Comparison of ENCODE assay signal across 11 cellular contexts in genomic region chr4:147846318-147847135, GRCh38.
DNase-seq lines count a peak whose midpoint lies in the region; ATAC-seq, FAIRE-seq and TF ChIP-seq lines count a peak whose summit lies in the region.
"Had no signal": no experiment of that assay in that cellular context is flagged by ENCODE, and none has a peak within 500 bp of the region (broad histone marks: within the 10 kb centered on the region; RNA-seq: fewer than 3 reads in every experiment).

No MANE protein-coding gene starts in this region.

- no peak overlapping the region for H3K27ac Mint-ChIP-seq in activated T-helper 1 cell treated with anti-CD3 and anti-CD28 coated beads, Interleukin-12 subunit alpha, Interleukin-12 subunit beta, Interleukin-2, Interleukin-4 antibody, amounts not matched to agents 30 ng/mL and 10 ng/mL and 1 ng/mL, durations not matched to agents 14 hours and 24 hours and 36 hours
- H3K27ac Mint-ChIP-seq: activated naive CD8-positive, alpha-beta T cell; stimulated activated naive B cell treated with anti-CD40 and anti-IgM and Interleukin-4, amounts not matched to agents 10 μg/mL and 1 μg/mL and 100 μg/mL, for 72 hours had no signal

- no peak for TF ChIP-seq CTCF in colonic mucosa (IDR thresholded peaks at IDR 0.05)

- ATAC-seq in GM19043 (IDR thresholded peaks at IDR 0.05; ENCODE audit: low read depth, unreplicated experiment) = peak; percentile 57
- ATAC-seq in HG02938 (IDR thresholded peaks at IDR 0.05; ENCODE audit: unreplicated experiment) = peak; percentile 68

- FAIRE-seq in GM12891 (lab: Jason Lieb, UNC) = no peak

- TF ChIP-seq POLR2A in GM12891 (IDR thresholded peaks at IDR 0.05; ENCODE audit: low read depth, low read length) (no peak), erythroblast (IDR thresholded peaks at IDR 0.05; ENCODE audit: low read length) (no peak)

- no peak overlapping the region for H3K9ac ChIP-seq in colonic mucosa (ENCODE audit: low read depth in 2 of 2, low read length in 2 of 2)
- H3K9ac ChIP-seq: parathyroid adenoma had no signal

- no peaks in the 10 kb centered on the region for H3K4me1 ChIP-seq in colonic mucosa
- H3K4me1 ChIP-seq: parathyroid adenoma had no signal

- H3K27ac ChIP-seq in colonic mucosa = no peak overlapping the region
- H3K27ac ChIP-seq: parathyroid adenoma had no signal

- H3K4me3 Mint-ChIP-seq in activated T-helper 1 cell treated with anti-CD3 and anti-CD28 coated beads, Interleukin-12 subunit alpha, Interleukin-12 subunit beta, Interleukin-2, Interleukin-4 antibody, amounts not matched to agents 30 ng/mL and 10 ng/mL and 1 ng/mL, durations not matched to agents 14 hours and 24 hours and 36 hours = no peak overlapping the region
- H3K4me3 Mint-ChIP-seq: activated naive CD8-positive, alpha-beta T cell; stimulated activated naive B cell treated with anti-CD40 and anti-IgM and Interleukin-4, amounts not matched to agents 10 μg/mL and 1 μg/mL and 100 μg/mL, for 72 hours had no signal

- no peaks in the 10 kb centered on the region for H3K36me3 ChIP-seq in colonic mucosa

- H3K4me3 ChIP-seq in colonic mucosa = no peak overlapping the region

- no peak for DNase-seq in GM12891 (ENCODE audit: insufficient read length, low spot score)
- peak; percentile 33 for DNase-seq in activated T-helper 1 cell treated with anti-CD3 and anti-CD28 coated beads, Interleukin-12 subunit alpha, Interleukin-12 subunit beta, Interleukin-2, Interleukin-4 antibody, amounts not matched to agents 30 ng/mL and 10 ng/mL and 1 ng/mL, durations not matched to agents 14 hours and 24 hours and 36 hours (ENCODE audit: low spot score)
- no peak for DNase-seq in erythroblast (lab: John Stamatoyannopoulos, UW)
- no peak for DNase-seq in colonic mucosa
- no peak for DNase-seq in amniotic stem cell (lab: John Stamatoyannopoulos, UW)
- no peak for DNase-seq in DMS114 treated with DMSO at 0.1 percent for 48 hours (lab: John Stamatoyannopoulos, UW; ENCODE audit: unreplicated experiment)
- DNase-seq: stimulated activated naive B cell treated with anti-CD40 and anti-IgM and Interleukin-4, amounts not matched to agents 10 μg/mL and 1 μg/mL and 100 μg/mL, for 72 hours had no signal

- H3K4me1 Mint-ChIP-seq in activated T-helper 1 cell treated with anti-CD3 and anti-CD28 coated beads, Interleukin-12 subunit alpha, Interleukin-12 subunit beta, Interleukin-2, Interleukin-4 antibody, amounts not matched to agents 30 ng/mL and 10 ng/mL and 1 ng/mL, durations not matched to agents 14 hours and 24 hours and 36 hours (ENCODE audit: low read depth) = no peaks in the 10 kb centered on the region
- H3K4me1 Mint-ChIP-seq: stimulated activated naive B cell treated with anti-CD40 and anti-IgM and Interleukin-4, amounts not matched to agents 10 μg/mL and 1 μg/mL and 100 μg/mL, for 72 hours had no signal

- intact Hi-C loops in activated T-helper 1 cell treated with anti-CD3 and anti-CD28 coated beads, Interleukin-12 subunit alpha, Interleukin-12 subunit beta, Interleukin-2, Interleukin-4 antibody, amounts not matched to agents 30 ng/mL and 10 ng/mL and 1 ng/mL, durations not matched to agents 14 hours and 24 hours and 36 hours (cut with micrococcal nuclease) = loop anchor here (1.0 to 10.0 kb wide), 5 partner anchors 46 to 598 kb away; partner anchors contain the start of genes ARHGAP10 and NR3C2
- intact Hi-C loops in colonic mucosa (cut with DNase I) = no loop called here

- no peaks in the 10 kb centered on the region for H3K27me3 ChIP-seq in colonic mucosa

- H3K27me3 Mint-ChIP-seq in activated T-helper 1 cell treated with anti-CD3 and anti-CD28 coated beads, Interleukin-12 subunit alpha, Interleukin-12 subunit beta, Interleukin-2, Interleukin-4 antibody, amounts not matched to agents 30 ng/mL and 10 ng/mL and 1 ng/mL, durations not matched to agents 14 hours and 24 hours and 36 hours (ENCODE audit: insufficient read depth) = peaks cover 12% of the 10 kb centered on the region
- H3K27me3 Mint-ChIP-seq: activated naive CD8-positive, alpha-beta T cell had no signal

- H3K36me3 Mint-ChIP-seq in activated T-helper 1 cell treated with anti-CD3 and anti-CD28 coated beads, Interleukin-12 subunit alpha, Interleukin-12 subunit beta, Interleukin-2, Interleukin-4 antibody, amounts not matched to agents 30 ng/mL and 10 ng/mL and 1 ng/mL, durations not matched to agents 14 hours and 24 hours and 36 hours (ENCODE audit: low read depth) = peaks cover 5% of the 10 kb centered on the region
- H3K36me3 Mint-ChIP-seq: stimulated activated naive B cell treated with anti-CD40 and anti-IgM and Interleukin-4, amounts not matched to agents 10 μg/mL and 1 μg/mL and 100 μg/mL, for 72 hours had no signal

- no peaks in the 10 kb centered on the region for H3K9me3 Mint-ChIP-seq in activated T-helper 1 cell treated with anti-CD3 and anti-CD28 coated beads, Interleukin-12 subunit alpha, Interleukin-12 subunit beta, Interleukin-2, Interleukin-4 antibody, amounts not matched to agents 30 ng/mL and 10 ng/mL and 1 ng/mL, durations not matched to agents 14 hours and 24 hours and 36 hours

- no peaks in the 10 kb centered on the region for H3K9me3 ChIP-seq in colonic mucosa

TF ChIP-seq in GM12891, 5 proteins besides CTCF, POLR2A, EP300 and RAD21:
- TF ChIP-seq SPI1 (IDR thresholded peaks at IDR 0.05; ENCODE audit: low read depth, low read length) (no peak), PAX5 (IDR thresholded peaks at IDR 0.05; ENCODE audit: insufficient read depth, low read length, severe bottlenecking) (no peak), POU2F2 (IDR thresholded peaks at IDR 0.05; ENCODE audit: low read depth, low read length) (peak; percentile 47; the same call in 1 of the 2 replicates), POLR2AphosphoS5 (IDR thresholded peaks at IDR 0.05; ENCODE audit: low read depth, low read length) (no peak), TAF1 (IDR thresholded peaks at IDR 0.05; ENCODE audit: low read depth, low read length) (no peak)
